In genomic region chr12:123713398-123714301, GRCh38 we compare ENCODE assay signal across 8 cellular contexts. TPM values are rescaled to one million over a fixed set of nuclear protein-coding genes. Genes with fewer than 3 reads are reported as not detected.
DNase-seq lines count a peak whose midpoint lies in the region; TF ChIP-seq lines count a peak whose summit lies in the region.

No MANE protein-coding gene starts in this region.

- peak overlapping the region; percentile 76 for H3K4me3 Mint-ChIP-seq in mesothelial cell of epicardium

- no peaks in the 10 kb centered on the region for H3K9me3 Mint-ChIP-seq in mesothelial cell of epicardium

- DNase-seq in activated CD8-positive, alpha-beta memory T cell treated with anti-CD3 and anti-CD28 coated beads for 24 hours, result peak; percentile 64
- no peak for DNase-seq in activated CD8-positive, alpha-beta memory T cell treated with anti-CD3 and anti-CD28 coated beads, Interleukin-2, amount 50 U/mL, for 4 hours
- DNase-seq in NCI-H69 (lab: John Stamatoyannopoulos, UW) (peak; percentile 15), T47D (ENCODE audit: low read depth in 1 of 2, low spot score in 1 of 2) (peak; percentile 29 to 33), mesothelial cell of epicardium (ENCODE audit: low spot score in 2 of 2, unreplicated experiment in 2 of 2) (no peak), NCI-H2107 (lab: John Stamatoyannopoulos, UW) (no peak), GOT3 (lab: John Stamatoyannopoulos, UW) (no peak), medulla oblongata (ENCODE audit: extremely low spot score) (no peak)

- H3K27me3 Mint-ChIP-seq in mesothelial cell of epicardium (ENCODE audit: low read depth), result no peaks in the 10 kb centered on the region

- no peak for TF ChIP-seq CTCF in mesothelial cell of epicardium (IDR thresholded peaks at IDR 0.05; ENCODE audit: unreplicated experiment)

- H3K4me1 Mint-ChIP-seq in mesothelial cell of epicardium, result peaks cover 15% of the 10 kb centered on the region

- no peaks in the 10 kb centered on the region for H3K36me3 Mint-ChIP-seq in mesothelial cell of epicardium

- in situ Hi-C loops in T47D (cut with HindIII; ENCODE audit: low pct_unique_long_range_greater_than_20kb, low sequenced_read_pairs), result no loop called here

- no peak overlapping the region for H3K27ac Mint-ChIP-seq in mesothelial cell of epicardium

RNA-seq across cellular contexts. Expression of gene ATP6V0A2, which starts 1.5 kb away (rescaled TPM):
- 36.3 to 40.0 TPM (median 38.1 TPM) in 3 replicates for total RNA-seq in mesothelial cell of epicardium

RNA-seq across cellular contexts. Expression of gene TCTN2, which starts 42.7 kb away (rescaled TPM):
- total RNA-seq in mesothelial cell of epicardium, result 15.7 to 16.8 TPM (median 16.8 TPM) in 3 replicates

RNA-seq across cellular contexts. Expression of gene DNAH10, which starts 48.5 kb away (rescaled TPM):
- total RNA-seq in mesothelial cell of epicardium, result 2.0 to 2.7 TPM (median 2.5 TPM) in 3 replicates

Comparison
In these comparisons a context has a peak if more than half of its experiments do, and no peak if none do; other contexts are left out.
1. DNase-seq: peak in activated CD8-positive, alpha-beta memory T cell treated with anti-CD3 and anti-CD28 coated beads for 24 hours (single experiment), NCI-H69 (single experiment) and T47D (2 of 2); none in activated CD8-positive, alpha-beta memory T cell treated with anti-CD3 and anti-CD28 coated beads, Interleukin-2, amount 50 U/mL, for 4 hours (single experiment), mesothelial cell of epicardium (0 of 2), NCI-H2107 (single experiment), GOT3 (single experiment) and medulla oblongata (single experiment).